1 cellular context compared by ENCODE assay signal in the genomic region with DNA sequence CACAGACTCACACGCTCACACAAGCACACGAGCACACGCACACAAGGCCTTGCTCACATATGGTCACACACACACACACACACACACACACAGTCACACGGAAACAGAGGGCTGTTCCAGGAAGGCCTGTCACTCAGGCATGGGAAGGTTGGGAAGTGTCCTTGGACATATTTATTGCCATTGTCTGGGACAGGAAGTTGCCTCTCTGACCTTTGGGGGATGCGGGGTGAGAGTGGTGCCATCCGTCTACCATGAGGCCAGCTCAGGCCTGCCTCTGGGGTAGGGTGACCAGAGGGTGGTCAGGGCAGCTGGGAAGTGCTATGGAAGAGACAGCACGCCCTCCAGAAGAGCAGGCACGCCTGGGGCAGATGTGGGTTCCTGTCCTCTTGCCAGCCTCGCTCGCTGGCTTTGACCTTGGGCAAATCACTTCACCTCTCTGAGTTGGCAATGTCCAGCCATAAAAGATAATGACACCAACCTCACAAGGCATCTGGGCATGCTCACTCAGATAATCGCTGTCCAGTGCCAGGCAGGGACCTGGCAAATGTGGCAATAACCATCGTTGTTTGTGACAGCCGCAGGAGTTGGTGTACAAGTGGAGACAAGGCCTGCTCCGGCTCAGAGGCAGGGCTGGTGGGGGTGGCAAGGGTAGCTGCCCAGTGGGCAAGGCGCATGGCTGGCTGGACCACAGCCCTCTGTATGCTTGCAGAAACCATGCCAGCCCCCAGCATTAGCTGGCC.
TF ChIP-seq lines count a peak whose summit lies in the region.

No MANE protein-coding gene starts in this region.

TF ChIP-seq in HCT116, 20 proteins besides CTCF, POLR2A, EP300 and RAD21:
- TF ChIP-seq EGR1 (IDR thresholded peaks at IDR 0.05; ENCODE audit: low read depth) (no peak), JUND (IDR thresholded peaks at IDR 0.05) (no peak), POLR2AphosphoS5 (IDR thresholded peaks at IDR 0.05; ENCODE audit: low read depth, low read length) (no peak), MAX (IDR thresholded peaks at IDR 0.05) (no peak)
